Comparison of ENCODE assay signal across 17 cellular contexts in genomic region chr2:64695656-64696310, GRCh38. TPM values are rescaled to one million over a fixed set of nuclear protein-coding genes. Genes with fewer than 3 reads are reported as not detected.
DNase-seq lines count a peak whose midpoint lies in the region; TF ChIP-seq lines count a peak whose summit lies in the region.
"Had no signal": no experiment of that assay in that cellular context is flagged by ENCODE, and none has a peak within 500 bp of the region (broad histone marks: within the 10 kb centered on the region; RNA-seq: fewer than 3 reads in every experiment).

No MANE protein-coding gene starts in this region.

- no peaks in the 10 kb centered on the region for H3F3A ChIP-seq in Loucy (ENCODE audit: low read depth)

- H2BK120ac ChIP-seq in mesendoderm (ENCODE audit: low read depth, low read length): no peak overlapping the region

- no peak for TF ChIP-seq POLR2A in vagina (IDR thresholded peaks at IDR 0.05)

- no peak overlapping the region for H2AFZ ChIP-seq in Loucy (ENCODE audit: low read length)

- H4K20me1 ChIP-seq in Loucy (ENCODE audit: insufficient read depth, low read length, poor library complexity, severe bottlenecking): no peaks in the 10 kb centered on the region

- H4K5ac ChIP-seq in mesendoderm (ENCODE audit: low read length): peak overlapping the region; percentile 50

- H3K27me3 Mint-ChIP-seq in endodermal cell (ENCODE audit: insufficient read depth): no peaks in the 10 kb centered on the region

- H3K79me2 ChIP-seq in Loucy (ENCODE audit: insufficient read depth, low read length) (peaks cover 15% of the 10 kb centered on the region; the same call in 1 of the 2 replicates), mesendoderm (ENCODE audit: control insufficient read depth, insufficient read depth, low read length) (no peaks in the 10 kb centered on the region)

- peak; percentile 25 for DNase-seq in EL
- peak; percentile 55 for DNase-seq in endodermal cell
- DNase-seq in mesendoderm: peak; percentile 73
- DNase-seq in SW480 (ENCODE audit: low spot score): no peak
- no peak for DNase-seq in vagina (ENCODE audit: extremely low spot score in 2 of 2)
- DNase-seq in cerebellum (ENCODE audit: low spot score): no peak
- DNase-seq in HuH-7 (ENCODE audit: low spot score): no peak
- DNase-seq: adrenal gland; effector CD4-positive, alpha-beta T cell; head of caudate nucleus; NCI-H1930; NCI-H748 treated with DMSO at 0.1 percent for 48 hours; substantia nigra had no signal

- peak overlapping the region; percentile 77 for H2BK5ac ChIP-seq in mesendoderm (ENCODE audit: low read length)

- H3K27me3 ChIP-seq in Loucy (ENCODE audit: insufficient read depth, low read length, poor library complexity, severe bottlenecking) (no peaks in the 10 kb centered on the region), endodermal cell (ENCODE audit: control insufficient read depth, insufficient read depth, low read length, poor library complexity, severe bottlenecking) (no peaks in the 10 kb centered on the region), mesendoderm (ENCODE audit: insufficient read depth, low read length, poor library complexity) (no peaks in the 10 kb centered on the region), vagina (no peaks in the 10 kb centered on the region)
- H3K27me3 ChIP-seq: adrenal gland had no signal

- 76 to 92% methylated on average over 1 of the region's 1 CpG for WGBS in endodermal cell (ENCODE audit: insufficient coverage in 1 of 2, insufficient read length in 1 of 2), 2 experiments
- no CpG with 5 or more reads among the region's 1 CpG for WGBS in mesendoderm (ENCODE audit: extremely low coverage, insufficient coverage, low lambda C conversion rate)

- H3K4me3 ChIP-seq in Loucy (ENCODE audit: low read length, poor library complexity, severe bottlenecking): no peak overlapping the region
- no peak overlapping the region for H3K4me3 ChIP-seq in endodermal cell (ENCODE audit: low read length)
- H3K4me3 ChIP-seq in mesendoderm (ENCODE audit: low read length): no peak overlapping the region
- H3K4me3 ChIP-seq in vagina: no peak overlapping the region
- H3K4me3 ChIP-seq: adrenal gland, K562, skin epidermis had no signal

- H3K27ac ChIP-seq in endodermal cell (ENCODE audit: low read depth, low read length): no peak overlapping the region
- H3K27ac ChIP-seq in mesendoderm (ENCODE audit: low read depth, low read length): peak overlapping the region; percentile 82
- no peak overlapping the region for H3K27ac ChIP-seq in vagina
- H3K27ac ChIP-seq: adrenal gland, VCaP had no signal

- H3K18ac ChIP-seq in mesendoderm (ENCODE audit: low read length): peak overlapping the region; percentile 34

- H3K4me1 Mint-ChIP-seq in endodermal cell: peaks cover 42% of the 10 kb centered on the region

- no peak overlapping the region for H2BK15ac ChIP-seq in mesendoderm (replicated peaks; ENCODE audit: low read depth)

- H3K9me3 ChIP-seq in Loucy (ENCODE audit: insufficient read depth, low read depth, low read length) (no peaks in the 10 kb centered on the region), endodermal cell (ENCODE audit: control insufficient read depth, low read length) (peaks cover 13% of the 10 kb centered on the region), vagina (no peaks in the 10 kb centered on the region)
- H3K9me3 ChIP-seq: adrenal gland had no signal

- H3K4ac ChIP-seq in mesendoderm (ENCODE audit: low read depth, low read length): peak overlapping the region; percentile 26

- H3K36me3 ChIP-seq in Loucy (ENCODE audit: insufficient read depth, low read length): no peaks in the 10 kb centered on the region
- no peaks in the 10 kb centered on the region for H3K36me3 ChIP-seq in endodermal cell (ENCODE audit: control insufficient read depth, insufficient read depth, low read length)
- no peaks in the 10 kb centered on the region for H3K36me3 ChIP-seq in mesendoderm (ENCODE audit: control insufficient read depth, insufficient read depth, low read length)
- H3K36me3 ChIP-seq in vagina: no peaks in the 10 kb centered on the region
- H3K36me3 ChIP-seq: adrenal gland had no signal

- H2AK5ac ChIP-seq in mesendoderm (ENCODE audit: low read length): peak overlapping the region; percentile 89

- no peak overlapping the region for H3K23ac ChIP-seq in mesendoderm (ENCODE audit: low read length)

- H3K4me3 Mint-ChIP-seq in endodermal cell: no peak overlapping the region

- no peak overlapping the region for H4K8ac ChIP-seq in mesendoderm (ENCODE audit: low read depth, low read length)

- H3K9me3 Mint-ChIP-seq in endodermal cell: peaks cover 8% of the 10 kb centered on the region

- H3K27ac Mint-ChIP-seq in endodermal cell: no peak overlapping the region

- no peak for TF ChIP-seq CTCF in Loucy (conservative IDR thresholded peaks at IDR 0.05; ENCODE audit: low read length)
- TF ChIP-seq CTCF in endodermal cell (conservative IDR thresholded peaks at IDR 0.05): no peak
- TF ChIP-seq CTCF in vagina (IDR thresholded peaks at IDR 0.05): no peak

- peaks cover 6% of the 10 kb centered on the region for H3K36me3 Mint-ChIP-seq in endodermal cell (ENCODE audit: low read depth)

- H3K9me2 ChIP-seq in Loucy (replicated peaks; ENCODE audit: low read depth, low read length): no peaks in the 10 kb centered on the region

- peak overlapping the region; percentile 65 for H3K56ac ChIP-seq in mesendoderm (ENCODE audit: low read length)

- peaks cover 51% of the 10 kb centered on the region for H3K4me1 ChIP-seq in Loucy (ENCODE audit: insufficient read depth, low read length, poor library complexity, severe bottlenecking)
- peaks cover 16% of the 10 kb centered on the region for H3K4me1 ChIP-seq in endodermal cell (ENCODE audit: control insufficient read depth, insufficient read depth, low read length)
- peaks cover 11% of the 10 kb centered on the region for H3K4me1 ChIP-seq in mesendoderm (ENCODE audit: control insufficient read depth, low read depth, low read length)
- no peaks in the 10 kb centered on the region for H3K4me1 ChIP-seq in vagina
- H3K4me1 ChIP-seq: adrenal gland had no signal

- peak overlapping the region; percentile 18 for H3K4me2 ChIP-seq in Loucy (ENCODE audit: low read depth, low read length, poor library complexity, severe bottlenecking)
- H3K4me2 ChIP-seq in mesendoderm (ENCODE audit: low read length): no peak overlapping the region

- no peaks in the 10 kb centered on the region for H3K79me1 ChIP-seq in mesendoderm (ENCODE audit: low read length)

- intact Hi-C loops in vagina (cut with DNase I): no loop called here

- peak overlapping the region; percentile 12 for H3K9ac ChIP-seq in Loucy (ENCODE audit: low read depth, low read length, poor library complexity, severe bottlenecking)
- H3K9ac ChIP-seq in endodermal cell (ENCODE audit: extremely low read depth, low read length, poor library complexity, severe bottlenecking): no peak overlapping the region
- H3K9ac ChIP-seq in mesendoderm (ENCODE audit: low read length): no peak overlapping the region

RNA-seq across cellular contexts. Expression of gene SERTAD2, which starts 42.1 kb away (rescaled TPM):
- 10 to 100 TPM; 17.1 to 20.3 TPM for total RNA-seq in endodermal cell
- polyA plus RNA-seq in endodermal cell (2013, experiment 1 of 2): 27.7 TPM
- 25.7 TPM for polyA plus RNA-seq in endodermal cell (2013, experiment 2 of 2)
- polyA plus RNA-seq in mesendoderm (2013, experiment 1 of 2): 9.4 TPM
- polyA plus RNA-seq in mesendoderm (2013, experiment 2 of 2): 9.0 TPM
- total RNA-seq in vagina: 19.2 TPM
- 5.8 TPM for total RNA-seq in cerebellum

Comparison
In these comparisons a context has a peak if more than half of its experiments do, and no peak if none do; other contexts are left out.
1. DNase-seq: peak in EL (single experiment), endodermal cell (single experiment) and mesendoderm (single experiment); none in SW480 (single experiment), vagina (0 of 2), cerebellum (single experiment) and HuH-7 (single experiment).